Comparison of ENCODE assay signal across 22 cellular contexts in the genomic region with DNA sequence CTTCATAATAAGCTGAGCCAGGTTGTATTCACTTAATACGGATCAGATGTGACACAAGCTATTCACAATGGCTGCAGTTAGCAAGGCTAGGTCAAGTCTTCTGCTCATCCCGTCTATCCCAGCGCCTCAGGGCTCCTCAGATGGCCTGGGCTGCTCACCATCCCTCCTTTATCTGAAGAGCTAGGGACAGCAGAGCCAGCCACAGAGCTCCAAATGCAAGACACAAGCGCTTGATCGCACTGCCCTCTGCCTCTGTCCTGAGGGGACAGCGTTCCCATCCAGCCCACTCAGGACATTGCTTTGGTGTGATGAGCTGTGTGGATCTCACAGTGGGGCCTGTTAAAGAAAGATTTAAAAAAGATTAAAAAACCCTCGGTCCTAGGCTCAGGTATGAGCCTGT.
"Had no signal": no experiment of that assay in that cellular context is flagged by ENCODE, and none has a peak within 500 bp of the region (broad histone marks: within the 10 kb centered on the region; RNA-seq: fewer than 3 reads in every experiment).

No MANE protein-coding gene starts in this region.

- H3K9me3 Mint-ChIP-seq: activated naive CD4-positive, alpha-beta T cell treated with anti-CD3 and anti-CD28 coated beads, Interleukin-2, amount 50 U/mL, for 72 hours; activated T-helper 2 cell treated with anti-CD3 and anti-CD28 coated beads, Interferon-gamma antibody, Interleukin-2, Interleukin-4, amounts not matched to agents 10 μg/mL and 5 μg/mL and 100 μg/mL, durations not matched to agents 14 hours and 24 hours and 36 hours; central memory CD8-positive, alpha-beta T cell; dendritic cell treated with granulocyte-macrophage colony-stimulating factor and Interleukin-4, amounts not matched to agents 40 ng/mL and 50 ng/mL, for 4 days; endodermal cell; naive B cell; neural progenitor cell; stimulated activated naive CD8-positive, alpha-beta T cell treated with anti-CD3 and anti-CD28 coated beads, Interleukin-15, Interleukin-2, amounts not matched to agents 100 ng/mL and 50 ng/mL, for 24 hours; type B pancreatic cell had no signal

- DNase-seq: activated CD4-positive, alpha-beta T cell treated with anti-CD3 and anti-CD28 coated beads for 36 hours; activated CD4-positive, CD25-positive, alpha-beta regulatory T cell; activated naive CD4-positive, alpha-beta T cell; endodermal cell; esophagus squamous epithelium; foreskin melanocyte; heart right ventricle; left lung; mammary epithelial cell; naive B cell; stimulated activated CD4-positive, alpha-beta T cell treated with anti-CD3 and anti-CD28 coated beads, Interleukin-12 subunit alpha, Interleukin-12 subunit beta, amount 100 ng/mL, for 4 hours; stimulated activated CD4-positive, alpha-beta T cell treated with anti-CD3 and anti-CD28 coated beads, Interleukin-4, amount 100 ng/mL, for 1 hour; substantia nigra had no signal

- H3K27me3 ChIP-seq: breast epithelium, heart right ventricle, left lung, neural progenitor cell had no signal

- H3K36me3 ChIP-seq: breast epithelium, esophagus squamous epithelium, heart right ventricle, left lung, neural progenitor cell had no signal

- H3K27ac ChIP-seq: breast epithelium, esophagus squamous epithelium, heart right ventricle, left lung, neural progenitor cell had no signal

- H3K36me3 Mint-ChIP-seq: activated naive CD4-positive, alpha-beta T cell treated with anti-CD3 and anti-CD28 coated beads, Interleukin-2, amount 50 U/mL, for 72 hours; mesothelial cell of epicardium; naive B cell; neural progenitor cell; type B pancreatic cell had no signal

- H3K4me3 ChIP-seq: breast epithelium, esophagus squamous epithelium, heart right ventricle, left lung, neural progenitor cell had no signal

- H3K4me3 Mint-ChIP-seq: activated CD4-positive, alpha-beta T cell treated with anti-CD3 and anti-CD28 coated beads for 36 hours; central memory CD8-positive, alpha-beta T cell; dendritic cell treated with granulocyte-macrophage colony-stimulating factor and Interleukin-4, amounts not matched to agents 40 ng/mL and 50 ng/mL, for 4 days; endodermal cell; mesothelial cell of epicardium; naive B cell; neural progenitor cell; stimulated activated naive CD8-positive, alpha-beta T cell treated with anti-CD3 and anti-CD28 coated beads, Interleukin-15, Interleukin-2, amounts not matched to agents 100 ng/mL and 50 ng/mL, for 24 hours; type B pancreatic cell had no signal

- H3K9me3 ChIP-seq: breast epithelium, esophagus squamous epithelium, heart right ventricle, left lung had no signal

- H3K27me3 Mint-ChIP-seq: type B pancreatic cell had no signal

- ATAC-seq: activated CD4-positive, alpha-beta T cell treated with anti-CD3 and anti-CD28 coated beads for 36 hours; activated naive CD4-positive, alpha-beta T cell treated with anti-CD3 and anti-CD28 coated beads, Interleukin-2, amount 50 U/mL, for 72 hours; left lung had no signal

- H3K27ac Mint-ChIP-seq: activated CD4-positive, alpha-beta T cell treated with anti-CD3 and anti-CD28 coated beads for 36 hours; activated naive CD4-positive, alpha-beta T cell treated with anti-CD3 and anti-CD28 coated beads, Interleukin-2, amount 50 U/mL, for 72 hours; activated T-helper 2 cell treated with anti-CD3 and anti-CD28 coated beads, Interferon-gamma antibody, Interleukin-2, Interleukin-4, amounts not matched to agents 10 μg/mL and 5 μg/mL and 100 μg/mL, durations not matched to agents 14 hours and 24 hours and 36 hours; dendritic cell treated with granulocyte-macrophage colony-stimulating factor and Interleukin-4, amounts not matched to agents 40 ng/mL and 50 ng/mL, for 4 days; endodermal cell; mesothelial cell of epicardium; neural progenitor cell; stimulated activated naive CD8-positive, alpha-beta T cell treated with anti-CD3 and anti-CD28 coated beads, Interleukin-15, Interleukin-2, amounts not matched to agents 100 ng/mL and 50 ng/mL, for 24 hours; type B pancreatic cell had no signal

- H3K4me1 Mint-ChIP-seq: activated CD4-positive, alpha-beta T cell treated with anti-CD3 and anti-CD28 coated beads for 36 hours; central memory CD8-positive, alpha-beta T cell; endodermal cell; naive B cell had no signal

- H3K4me1 ChIP-seq: breast epithelium, esophagus squamous epithelium, heart right ventricle, left lung, neural progenitor cell had no signal
